In the genomic region with DNA sequence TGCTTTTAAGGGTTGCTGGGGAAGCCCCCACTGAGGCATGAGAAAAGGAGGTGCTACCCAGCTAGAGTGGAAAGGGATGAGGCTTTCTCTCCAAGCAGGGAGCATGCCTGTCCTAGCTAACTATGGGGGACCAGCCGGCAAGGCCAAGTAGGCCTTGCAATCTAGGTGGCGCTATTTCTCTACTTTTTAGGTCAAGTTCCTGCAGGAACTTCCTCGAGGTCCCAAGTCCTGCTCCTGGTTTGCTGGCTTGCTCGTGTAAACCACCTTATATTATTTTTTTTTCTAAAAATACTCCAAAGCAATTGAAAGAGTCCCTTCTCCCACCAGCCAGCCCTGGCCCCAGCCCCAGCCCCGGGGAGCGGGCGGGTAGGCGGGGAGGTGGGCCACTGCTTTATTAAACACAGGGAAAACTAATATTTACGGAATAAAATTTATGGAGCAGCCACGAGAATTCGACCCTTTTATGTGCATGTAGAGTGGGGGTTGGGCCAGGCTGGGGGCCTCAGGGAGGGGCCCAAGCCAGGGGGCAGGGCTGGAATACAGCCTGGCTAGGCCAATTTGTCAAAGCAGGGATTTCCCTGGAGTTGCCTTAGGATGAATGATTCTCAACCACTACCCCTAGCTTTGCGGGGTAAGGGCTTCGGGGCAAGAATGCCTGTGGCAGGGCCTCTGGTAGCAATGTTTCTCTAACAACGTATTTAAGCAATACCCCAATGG, we compare ENCODE assay signal across 9 cellular contexts. TPM values are rescaled to one million over a fixed set of nuclear protein-coding genes. Genes with fewer than 3 reads are reported as not detected.
DNase-seq lines count a peak whose midpoint lies in the region; ATAC-seq and TF ChIP-seq lines count a peak whose summit lies in the region.
"Had no signal": no experiment of that assay in that cellular context is flagged by ENCODE, and none has a peak within 500 bp of the region (broad histone marks: within the 10 kb centered on the region; RNA-seq: fewer than 3 reads in every experiment).

No MANE protein-coding gene starts in this region.

- no peaks in the 10 kb centered on the region for H3K9me3 Mint-ChIP-seq in activated naive CD4-positive, alpha-beta T cell treated with anti-CD3 and anti-CD28 coated beads for 36 hours
- H3K9me3 Mint-ChIP-seq: central memory CD8-positive, alpha-beta T cell had no signal

- H3K4me3 Mint-ChIP-seq in activated naive CD4-positive, alpha-beta T cell treated with anti-CD3 and anti-CD28 coated beads for 36 hours, result no peak overlapping the region
- H3K4me3 Mint-ChIP-seq: central memory CD8-positive, alpha-beta T cell had no signal

- peak; percentile 75; the same call in 2 of the 3 replicates for ATAC-seq in SK-N-SH treated with all-trans-retinoic acid at 6 μM for 48 hours
- no peak for ATAC-seq in GM21717 (IDR thresholded peaks at IDR 0.05; ENCODE audit: unreplicated experiment)
- ATAC-seq in HG03045 (IDR thresholded peaks at IDR 0.05; ENCODE audit: unreplicated experiment), result no peak

- no peaks in the 10 kb centered on the region for H3K27me3 Mint-ChIP-seq in activated naive CD4-positive, alpha-beta T cell treated with anti-CD3 and anti-CD28 coated beads for 36 hours (ENCODE audit: low read depth)
- H3K27me3 Mint-ChIP-seq: central memory CD8-positive, alpha-beta T cell had no signal

- peaks cover 9% of the 10 kb centered on the region for H3K36me3 Mint-ChIP-seq in activated naive CD4-positive, alpha-beta T cell treated with anti-CD3 and anti-CD28 coated beads for 36 hours (ENCODE audit: low read depth)

- H3K36me3 ChIP-seq in MG63, result no peaks in the 10 kb centered on the region; the same call in 1 of the 2 replicates

- H3K27ac Mint-ChIP-seq in activated naive CD4-positive, alpha-beta T cell treated with anti-CD3 and anti-CD28 coated beads for 36 hours, result no peak overlapping the region

- no peaks in the 10 kb centered on the region for H3K27me3 ChIP-seq in MG63

- DNase-seq in activated naive CD4-positive, alpha-beta T cell treated with anti-CD3 and anti-CD28 coated beads for 36 hours, result peak; percentile 30
- DNase-seq in activated naive CD4-positive, alpha-beta T cell (lab: John Stamatoyannopoulos, UW), result no peak
- peak; percentile 19 for DNase-seq in MG63
- DNase-seq in foreskin melanocyte, result peak; percentile 28
- DNase-seq in skeletal muscle cell (ENCODE audit: low read depth), result peak; percentile 25

- intact Hi-C loops in activated naive CD4-positive, alpha-beta T cell treated with anti-CD3 and anti-CD28 coated beads for 36 hours (cut with micrococcal nuclease), result loop anchor here (1.0 kb wide), 1 partner anchor 46 kb away; no protein-coding TSS in a partner anchor

- H3K9me3 ChIP-seq in MG63, result no peaks in the 10 kb centered on the region

- no peaks in the 10 kb centered on the region for H3K4me1 Mint-ChIP-seq in activated naive CD4-positive, alpha-beta T cell treated with anti-CD3 and anti-CD28 coated beads for 36 hours (ENCODE audit: low read depth)
- H3K4me1 Mint-ChIP-seq: central memory CD8-positive, alpha-beta T cell had no signal

- H3K4me3 ChIP-seq in MG63 (no peak overlapping the region), skeletal muscle cell (ENCODE audit: low read depth, low read length) (no peak overlapping the region)

- CTCF ChIA-PET in activated naive CD4-positive, alpha-beta T cell treated with anti-CD3 and anti-CD28 coated beads for 36 hours (lab: Charles Lee), result interaction anchor here (0.6 to 8.7 kb wide), 22 partner anchors 8 to 243 kb away, joined by 3 to 64 read pairs (median 4); partner anchors contain the start of genes IHH and SLC23A3

TF ChIP-seq in SK-N-SH treated with all-trans-retinoic acid at 6 μM for 48 hours, 23 proteins besides CTCF, POLR2A, EP300 and RAD21:
- TF ChIP-seq ZFP30 (CRISPR knock-in tag; IDR thresholded peaks at IDR 0.05), result no peak
- TF ChIP-seq TCF4 (CRISPR knock-in tag; IDR thresholded peaks at IDR 0.05; ENCODE audit: borderline replicate concordance), result no peak
- no peak for TF ChIP-seq CSRNP3 (CRISPR knock-in tag; IDR thresholded peaks at IDR 0.05)
- TF ChIP-seq, protein P1, sequence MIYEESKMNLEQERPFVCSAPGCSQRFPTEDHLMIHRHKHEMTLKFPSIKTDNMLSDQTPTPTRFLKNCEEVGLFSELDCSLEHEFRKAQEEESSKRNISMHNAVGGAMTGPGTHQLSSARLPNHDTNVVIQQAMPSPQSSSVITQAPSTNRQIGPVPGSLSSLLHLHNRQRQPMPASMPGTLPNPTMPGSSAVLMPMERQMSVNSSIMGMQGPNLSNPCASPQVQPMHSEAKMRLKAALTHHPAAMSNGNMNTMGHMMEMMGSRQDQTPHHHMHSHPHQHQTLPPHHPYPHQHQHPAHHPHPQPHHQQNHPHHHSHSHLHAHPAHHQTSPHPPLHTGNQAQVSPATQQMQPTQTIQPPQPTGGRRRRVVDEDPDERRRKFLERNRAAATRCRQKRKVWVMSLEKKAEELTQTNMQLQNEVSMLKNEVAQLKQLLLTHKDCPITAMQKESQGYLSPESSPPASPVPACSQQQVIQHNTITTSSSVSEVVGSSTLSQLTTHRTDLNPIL (CRISPR knock-in tag; IDR thresholded peaks at IDR 0.05; ENCODE audit: low read depth), result no peak
- TF ChIP-seq OSR1 (CRISPR knock-in tag; IDR thresholded peaks at IDR 0.05), result no peak

RNA-seq across cellular contexts. Expression of gene IHH, which starts 12.8 kb away (rescaled TPM):
- not detected for total RNA-seq in activated naive CD4-positive, alpha-beta T cell treated with anti-CD3 and anti-CD28 coated beads for 36 hours
- total RNA-seq in MG63 (2014; rRNA removed; shearing (Covaris generic); ENCODE audit: low replicate concordance), result 0.16 TPM in 1 of 2 replicates, not detected in the other

RNA-seq across cellular contexts. Expression of gene CFAP65, which starts 32.3 kb away (rescaled TPM):
- not detected for total RNA-seq in activated naive CD4-positive, alpha-beta T cell treated with anti-CD3 and anti-CD28 coated beads for 36 hours
- 0.03 TPM in 1 of 2 replicates, not detected in the other for total RNA-seq in MG63 (2014; rRNA removed; shearing (Covaris generic); ENCODE audit: low replicate concordance)

Comparison
In these comparisons a context has a peak if more than half of its experiments do, and no peak if none do; other contexts are left out.
1. DNase-seq: peak in activated naive CD4-positive, alpha-beta T cell treated with anti-CD3 and anti-CD28 coated beads for 36 hours (single experiment), MG63 (single experiment), foreskin melanocyte (single experiment) and skeletal muscle cell (single experiment); none in activated naive CD4-positive, alpha-beta T cell (0 of 4).